Comparison of ENCODE assay signal across 8 cellular contexts in the genomic region with DNA sequence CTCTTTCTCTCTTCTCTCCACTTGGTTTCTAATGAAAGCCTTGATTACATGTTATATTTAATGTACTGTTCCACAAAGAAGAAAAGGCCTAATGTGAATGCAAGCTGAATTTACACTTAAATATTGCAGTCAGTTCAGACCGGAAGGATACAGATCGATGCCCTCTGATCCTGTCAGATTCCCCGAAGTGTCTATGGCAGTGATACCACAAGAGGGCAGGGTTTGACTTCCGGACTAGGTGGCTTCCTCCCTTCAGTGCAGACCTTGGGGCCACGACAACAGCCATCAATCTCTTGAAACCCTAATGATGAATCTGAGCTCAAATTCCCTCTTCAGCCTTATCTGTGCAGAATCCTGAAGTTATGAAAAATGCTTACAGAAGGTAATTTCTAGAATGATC. TPM values are rescaled to one million over a fixed set of nuclear protein-coding genes. Genes with fewer than 3 reads are reported as not detected.
A peak's percentile ranks its signal among the peaks of the same experiment; 100 is the strongest.
DNase-seq lines count a peak whose midpoint lies in the region; ATAC-seq and TF ChIP-seq lines count a peak whose summit lies in the region.

No MANE protein-coding gene starts in this region.

- peaks cover 5% of the 10 kb centered on the region for H3K4me1 Mint-ChIP-seq in activated CD8-positive, alpha-beta T cell treated with anti-CD3 and anti-CD28 coated beads, Interleukin-2, amount 10 ng/mL, durations not matched to agents 7 days and 5 days (ENCODE audit: low read depth)

- no peaks in the 10 kb centered on the region; the same call in 1 of the 2 replicates for H3K27me3 ChIP-seq in BJ (ENCODE audit: control insufficient read depth, insufficient read depth, low read length)

- CTCF ChIA-PET in BJ (lab: Yijun Ruan, JAX), result interaction anchor here (0.8 to 1.7 kb wide), 9 partner anchors 9 to 418 kb away, joined by 3 to 20 read pairs (median 3); no protein-coding TSS in a partner anchor
- CTCF ChIA-PET in activated CD8-positive, alpha-beta T cell treated with anti-CD3 and anti-CD28 coated beads, Interleukin-2, amount 10 ng/mL, durations not matched to agents 7 days and 5 days (lab: Charles Lee), result interaction anchor here (1.1 kb wide), 1 partner anchor 14 kb away, joined by 4 read pairs; no protein-coding TSS in a partner anchor

- H3K36me3 Mint-ChIP-seq in activated CD8-positive, alpha-beta T cell treated with anti-CD3 and anti-CD28 coated beads, Interleukin-2, amount 10 ng/mL, durations not matched to agents 7 days and 5 days (ENCODE audit: low read depth), result no peaks in the 10 kb centered on the region

- no peak overlapping the region for H3K27ac Mint-ChIP-seq in activated CD8-positive, alpha-beta T cell treated with anti-CD3 and anti-CD28 coated beads, Interleukin-2, amount 10 ng/mL, durations not matched to agents 7 days and 5 days

- no peak overlapping the region for H3K4me3 ChIP-seq in BJ (ENCODE audit: low read depth, low read length)

- no peaks in the 10 kb centered on the region for H3K27me3 Mint-ChIP-seq in activated CD8-positive, alpha-beta T cell treated with anti-CD3 and anti-CD28 coated beads, Interleukin-2, amount 10 ng/mL, durations not matched to agents 7 days and 5 days (ENCODE audit: low read depth)

- POLR2A ChIA-PET in BJ (lab: Charles Lee), result no interaction called here
- POLR2A ChIA-PET in activated CD8-positive, alpha-beta T cell treated with anti-CD3 and anti-CD28 coated beads, Interleukin-2, amount 10 ng/mL, durations not matched to agents 7 days and 5 days (lab: Charles Lee), result no interaction called here

- no peak overlapping the region for H3K4me3 Mint-ChIP-seq in activated CD8-positive, alpha-beta T cell treated with anti-CD3 and anti-CD28 coated beads, Interleukin-2, amount 10 ng/mL, durations not matched to agents 7 days and 5 days

- ATAC-seq in GM18858 (IDR thresholded peaks at IDR 0.05; ENCODE audit: unreplicated experiment) (peak; percentile 84), HG03025 (IDR thresholded peaks at IDR 0.05; ENCODE audit: low FRiP score, unreplicated experiment) (peak; percentile 52), esophagus mucosa (no peak)
- ATAC-seq in activated CD8-positive, alpha-beta T cell treated with anti-CD3 and anti-CD28 coated beads, Interleukin-2, amount 10 ng/mL, durations not matched to agents 7 days and 5 days, result peak; percentile 61

- H3K36me3 ChIP-seq in BJ (ENCODE audit: control insufficient read depth, insufficient read depth, low read length), result no peaks in the 10 kb centered on the region

- DNase-seq in BJ (ENCODE audit: low read depth), result no peak
- peak; percentile 28 for DNase-seq in NCI-H2081 treated with DMSO at 0.1 percent for 48 hours (lab: John Stamatoyannopoulos, UW)
- DNase-seq in activated CD8-positive, alpha-beta T cell treated with anti-CD3 and anti-CD28 coated beads, Interleukin-2, amount 10 ng/mL, durations not matched to agents 7 days and 5 days, result peak; percentile 42
- peak; percentile 48 for DNase-seq in iris pigment epithelial cell (ENCODE audit: low read depth)
- DNase-seq in NCI-H187 treated with DMSO at 0.1 percent for 48 hours (lab: John Stamatoyannopoulos, UW), result no peak

- H3K9me3 Mint-ChIP-seq in activated CD8-positive, alpha-beta T cell treated with anti-CD3 and anti-CD28 coated beads, Interleukin-2, amount 10 ng/mL, durations not matched to agents 7 days and 5 days (ENCODE audit: insufficient read depth), result no peaks in the 10 kb centered on the region

- TF ChIP-seq CTCF in BJ (IDR thresholded peaks at IDR 0.05; ENCODE audit: insufficient read depth, low read depth, low read length), result peak; percentile 42

RNA-seq across cellular contexts. Expression of a gene that starts 29.5 kb away (rescaled TPM):
- 0.98 and 1.1 TPM in 2 replicates for polyA plus RNA-seq in BJ (2011; rRNA removed)
- 0.19 and 0.31 TPM in 2 replicates for polyA minus RNA-seq in BJ (2011; rRNA and poly(A)+ RNA removed)
- total RNA-seq in activated CD8-positive, alpha-beta T cell treated with anti-CD3 and anti-CD28 coated beads, Interleukin-2, amount 10 ng/mL, durations not matched to agents 7 days and 5 days, result not detected
- total RNA-seq in esophagus mucosa, result 0.24 TPM

Comparison
In these comparisons a context has a peak if more than half of its experiments do, and no peak if none do; other contexts are left out.
1. DNase-seq: peak in NCI-H2081 treated with DMSO at 0.1 percent for 48 hours (single experiment), activated CD8-positive, alpha-beta T cell treated with anti-CD3 and anti-CD28 coated beads, Interleukin-2, amount 10 ng/mL, durations not matched to agents 7 days and 5 days (single experiment) and iris pigment epithelial cell (single experiment); none in BJ (single experiment) and NCI-H187 treated with DMSO at 0.1 percent for 48 hours (single experiment).